9 cellular contexts compared by ENCODE assay signal in the genomic region with DNA sequence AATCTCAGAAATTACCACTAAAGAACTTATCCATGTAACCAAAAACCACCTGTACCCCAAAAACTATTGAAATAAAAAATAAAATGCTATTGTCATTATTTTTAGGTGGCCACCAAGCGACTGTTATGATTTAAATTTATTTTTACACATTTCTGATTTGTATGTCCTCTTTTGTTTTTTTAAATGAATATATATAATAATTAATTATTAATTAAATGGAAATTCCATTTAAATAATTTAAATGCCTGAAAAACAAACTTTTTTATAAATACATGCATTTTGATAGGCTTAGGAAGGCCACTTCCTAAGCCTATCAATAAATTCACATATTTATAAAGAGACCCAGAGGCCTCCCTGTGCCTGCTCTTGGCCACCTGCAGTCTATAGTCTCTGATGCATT.
"Had no signal": no experiment of that assay in that cellular context is flagged by ENCODE, and none has a peak within 500 bp of the region (broad histone marks: within the 10 kb centered on the region; RNA-seq: fewer than 3 reads in every experiment).

No MANE protein-coding gene starts in this region.

- ATAC-seq: GM23338, HCT116 had no signal

- H3K4me3 ChIP-seq: GM23248, GM23338, HAP-1 had no signal

- H3K9me3 ChIP-seq: HAP-1 had no signal

- H3K4me3 Mint-ChIP-seq: GM23338, H9, HFFc6 had no signal

- H3K9me3 Mint-ChIP-seq: GM23338, H9, HFFc6 had no signal

- H2AFZ ChIP-seq: GM23248 had no signal

- H3K4me2 ChIP-seq: GM23338 had no signal

- DNase-seq: GM23248, GOT3, H7, H9, HCEC 1CT, HFFc6 had no signal

- H3K9ac ChIP-seq: GM23248 had no signal

- H3K36me3 ChIP-seq: HAP-1 had no signal

- H3K4me1 ChIP-seq: HAP-1 had no signal

- H3K27ac Mint-ChIP-seq: GM23338, H9, HFFc6 had no signal

- H3K27ac ChIP-seq: GM23248 had no signal
